ENCODE assay signal across 19 cellular contexts in the genomic region with DNA sequence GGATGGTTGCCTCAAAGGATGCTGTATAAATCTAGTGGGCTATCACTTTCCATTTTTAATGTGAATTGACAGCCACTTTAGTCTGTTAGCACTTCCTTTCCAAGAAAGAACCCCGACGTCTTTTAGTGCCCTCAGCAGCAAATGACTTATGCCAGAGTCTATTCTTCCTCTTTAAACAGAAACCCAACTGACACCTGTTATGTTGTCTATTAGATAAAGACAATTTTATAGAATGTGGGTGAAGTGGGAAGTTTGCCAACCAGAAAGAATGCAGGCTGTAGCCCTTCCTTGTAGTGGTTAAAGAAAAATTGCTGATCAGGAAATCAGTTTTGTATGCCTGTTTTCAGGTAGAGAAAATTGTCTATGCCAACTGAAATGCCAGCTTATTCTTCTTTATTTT.
A peak's percentile ranks its signal among the peaks of the same experiment; 100 is the strongest.
DNase-seq lines count a peak whose midpoint lies in the region; ATAC-seq, FAIRE-seq and TF ChIP-seq lines count a peak whose summit lies in the region.
"Had no signal": no experiment of that assay in that cellular context is flagged by ENCODE, and none has a peak within 500 bp of the region (broad histone marks: within the 10 kb centered on the region; RNA-seq: fewer than 3 reads in every experiment).

No MANE protein-coding gene starts in this region.

- no peak for FAIRE-seq in GM12878 (lab: Jason Lieb, UNC)

- SMC1A ChIA-PET in GM12878 (lab: Charles Lee; ENCODE audit: uncharacterized antibody, unreplicated experiment): interaction anchor here (1.8 kb wide), 1 partner anchor 14 kb away, joined by 5 read pairs; no protein-coding TSS in a partner anchor

- no peaks in the 10 kb centered on the region for H4K20me1 ChIP-seq in MM.1S (ENCODE audit: insufficient read depth, low read length)
- no peaks in the 10 kb centered on the region for H4K20me1 ChIP-seq in GM12878 (ENCODE audit: control insufficient read depth, insufficient read depth)

- no peaks in the 10 kb centered on the region for H3K36me3 ChIP-seq in MM.1S (replicated peaks; ENCODE audit: insufficient read depth, low read length)
- no peaks in the 10 kb centered on the region for H3K36me3 ChIP-seq in GM12878 (ENCODE audit: control insufficient read depth in 2 of 2, insufficient read depth in 2 of 2, low read length in 1 of 2)
- H3K36me3 ChIP-seq: Peyer's patch had no signal

- H3F3A ChIP-seq in MM.1S (ENCODE audit: insufficient read depth, low read length): peaks cover 11% of the 10 kb centered on the region

- in situ Hi-C loops in GM12878 (cut with MboI): no loop called here

- WGBS in GM12878 (ENCODE audit: insufficient coverage, insufficient replicate concordance, low lambda C conversion rate, missing lambda C conversion rate): 10% methylated on average over 2 of the region's 2 CpGs

- H3K27me3 Mint-ChIP-seq in activated T-helper 2 cell treated with anti-CD3 and anti-CD28 coated beads, Interferon-gamma antibody, Interleukin-2, Interleukin-4, amounts not matched to agents 10 μg/mL and 5 μg/mL and 100 μg/mL, durations not matched to agents 14 hours and 24 hours and 36 hours (ENCODE audit: low read depth): peaks cover 7% of the 10 kb centered on the region
- H3K27me3 Mint-ChIP-seq in activated naive CD4-positive, alpha-beta T cell treated with anti-CD3 and anti-CD28 coated beads, Interleukin-2, amount 10 ng/mL, durations not matched to agents 7 days and 5 days: peaks cover 4% of the 10 kb centered on the region
- H3K27me3 Mint-ChIP-seq: T-helper 17 cell had no signal

- no peaks in the 10 kb centered on the region for H3K79me2 ChIP-seq in MM.1S (ENCODE audit: low read length)
- H3K79me2 ChIP-seq in GM12878 (ENCODE audit: control insufficient read depth, insufficient read depth, low read length): no peaks in the 10 kb centered on the region

- H3K9me2 ChIP-seq in MM.1S (replicated peaks; ENCODE audit: insufficient read depth, low read length): no peaks in the 10 kb centered on the region

- H2AFZ ChIP-seq in MM.1S (ENCODE audit: low read length) (no peak overlapping the region), GM12878 (ENCODE audit: control insufficient read depth, low read depth, low read length) (no peak overlapping the region)

- TF ChIP-seq RAD21 in GM12878 (IDR thresholded peaks at IDR 0.05; ENCODE audit: insufficient read depth, low read depth, low read length): no peak

- H3K4me2 ChIP-seq in MM.1S (ENCODE audit: low read depth, low read length) (0 out of 2 replicates have a peak overlapping the region, but pooled peaks have one; percentile 13), GM12878 (ENCODE audit: control insufficient read depth, insufficient read depth) (no peak overlapping the region)
- H3K4me2 ChIP-seq: GM23338 had no signal

- POLR2A ChIA-PET in GM12878 (lab: Charles Lee): no interaction called here

- H3K4me3 ChIP-seq in MM.1S (ENCODE audit: low read length): no peak overlapping the region
- H3K4me3 ChIP-seq in GM12878: no peak overlapping the region
- H3K4me3 ChIP-seq: GM23338, Peyer's patch had no signal

- ATAC-seq in GM12878: peak; percentile 20
- ATAC-seq: GM23338, T-helper 17 cell had no signal

- H3K4me3 Mint-ChIP-seq in activated T-helper 2 cell treated with anti-CD3 and anti-CD28 coated beads, Interferon-gamma antibody, Interleukin-2, Interleukin-4, amounts not matched to agents 10 μg/mL and 5 μg/mL and 100 μg/mL, durations not matched to agents 14 hours and 24 hours and 36 hours (ENCODE audit: low read depth): no peak overlapping the region
- H3K4me3 Mint-ChIP-seq in activated naive CD4-positive, alpha-beta T cell treated with anti-CD3 and anti-CD28 coated beads, Interleukin-2, amount 10 ng/mL, durations not matched to agents 7 days and 5 days: no peak overlapping the region
- H3K4me3 Mint-ChIP-seq: GM23338 had no signal

- H3K4me1 Mint-ChIP-seq in activated T-helper 2 cell treated with anti-CD3 and anti-CD28 coated beads, Interferon-gamma antibody, Interleukin-2, Interleukin-4, amounts not matched to agents 10 μg/mL and 5 μg/mL and 100 μg/mL, durations not matched to agents 14 hours and 24 hours and 36 hours (ENCODE audit: low read depth): peaks cover 4% of the 10 kb centered on the region
- H3K4me1 Mint-ChIP-seq in activated naive CD4-positive, alpha-beta T cell treated with anti-CD3 and anti-CD28 coated beads, Interleukin-2, amount 10 ng/mL, durations not matched to agents 7 days and 5 days: peaks cover 5% of the 10 kb centered on the region
- H3K4me1 Mint-ChIP-seq: GM23338 had no signal

- DNase-seq in DMS153 (lab: John Stamatoyannopoulos, UW) (peak; percentile 12), DMS153 treated with DMSO at 0.1 percent for 48 hours (lab: John Stamatoyannopoulos, UW; ENCODE audit: unreplicated experiment) (no peak), GF-D8 (lab: John Stamatoyannopoulos, UW) (peak; percentile 43), MM.1S (peak; percentile 88), GM12878 (ENCODE audit: low read depth, low spot score) (no peak), OCI-M2 (lab: John Stamatoyannopoulos, UW; ENCODE audit: unreplicated experiment) (no peak)
- no peak for DNase-seq in activated T-helper 2 cell treated with anti-CD3 and anti-CD28 coated beads, Interferon-gamma antibody, Interleukin-2, Interleukin-4, amounts not matched to agents 10 μg/mL and 5 μg/mL and 100 μg/mL, durations not matched to agents 14 hours and 24 hours and 36 hours (ENCODE audit: low spot score)
- DNase-seq in activated naive CD4-positive, alpha-beta T cell treated with anti-CD3 and anti-CD28 coated beads, Interleukin-2, amount 10 ng/mL, durations not matched to agents 7 days and 5 days: no peak
- DNase-seq: DMS79 treated with DMSO at 0.1 percent for 48 hours, MV-4-11, NCI-H187 treated with DMSO at 0.1 percent for 48 hours, NCI-H524 treated with DMSO at 0.1 percent for 48 hours, Peyer's patch, SHP77, T-helper 17 cell had no signal

- peak overlapping the region; percentile 8; the same call in 1 of the 2 replicates for H3K27ac ChIP-seq in MM.1S (ENCODE audit: low read length)
- no peak overlapping the region for H3K27ac ChIP-seq in GM12878 (ENCODE audit: control insufficient read depth, insufficient read depth)
- H3K27ac ChIP-seq: 22Rv1, C4-2B, HL-60, Peyer's patch had no signal

- H3K27ac Mint-ChIP-seq in activated T-helper 2 cell treated with anti-CD3 and anti-CD28 coated beads, Interferon-gamma antibody, Interleukin-2, Interleukin-4, amounts not matched to agents 10 μg/mL and 5 μg/mL and 100 μg/mL, durations not matched to agents 14 hours and 24 hours and 36 hours: no peak overlapping the region
- no peak overlapping the region for H3K27ac Mint-ChIP-seq in activated naive CD4-positive, alpha-beta T cell treated with anti-CD3 and anti-CD28 coated beads, Interleukin-2, amount 10 ng/mL, durations not matched to agents 7 days and 5 days
- H3K27ac Mint-ChIP-seq: GM23338, T-helper 17 cell had no signal

- TF ChIP-seq CTCF in MM.1S (IDR thresholded peaks at IDR 0.05; ENCODE audit: low read length): no peak
- TF ChIP-seq CTCF in GM12878 (IDR thresholded peaks at IDR 0.05 in 2 of 3, conservative IDR thresholded peaks at IDR 0.05 in 1 of 3; ENCODE audit: control insufficient read depth in 2 of 3, extremely low read depth in 1 of 3, insufficient read depth in 1 of 3, low read depth in 3 of 3, low read length in 3 of 3): no peak

- TF ChIP-seq EP300 in GM12878 (IDR thresholded peaks at IDR 0.05; ENCODE audit: borderline replicate concordance in 1 of 2, control insufficient read depth in 1 of 2, low read depth in 2 of 2, low read length in 2 of 2): no peak

- TF ChIP-seq POLR2A in GM12878 (IDR thresholded peaks at IDR 0.05; ENCODE audit: low read depth, low read length): no peak

- BruUV-seq in GM12878 (replicated peaks; lab: Mats Ljungman, UMichigan): no TSS peak

- no peaks in the 10 kb centered on the region for H3K36me3 Mint-ChIP-seq in activated T-helper 2 cell treated with anti-CD3 and anti-CD28 coated beads, Interferon-gamma antibody, Interleukin-2, Interleukin-4, amounts not matched to agents 10 μg/mL and 5 μg/mL and 100 μg/mL, durations not matched to agents 14 hours and 24 hours and 36 hours (ENCODE audit: low read depth)
- H3K36me3 Mint-ChIP-seq in activated naive CD4-positive, alpha-beta T cell treated with anti-CD3 and anti-CD28 coated beads, Interleukin-2, amount 10 ng/mL, durations not matched to agents 7 days and 5 days: no peaks in the 10 kb centered on the region

- CTCF ChIA-PET in GM12878 (lab: Yijun Ruan, JAX): no interaction called here
- CTCF ChIA-PET in activated naive CD4-positive, alpha-beta T cell treated with anti-CD3 and anti-CD28 coated beads, Interleukin-2, amount 10 ng/mL, durations not matched to agents 7 days and 5 days (lab: Charles Lee): no interaction called here

- intact Hi-C loops in GM12878 (cut with micrococcal nuclease; ENCODE audit: unreplicated experiment): no loop called here
- intact Hi-C loops in activated T-helper 2 cell treated with anti-CD3 and anti-CD28 coated beads, Interferon-gamma antibody, Interleukin-2, Interleukin-4, amounts not matched to agents 10 μg/mL and 5 μg/mL and 100 μg/mL, durations not matched to agents 14 hours and 24 hours and 36 hours (cut with micrococcal nuclease): no loop called here

- H3K9ac ChIP-seq in MM.1S (ENCODE audit: low read length): no peak overlapping the region
- H3K9ac ChIP-seq in GM12878 (ENCODE audit: control insufficient read depth, insufficient read depth, low read length): no peak overlapping the region

- RAD21 ChIA-PET in GM12878 (lab: Charles Lee; ENCODE audit: unreplicated experiment): no interaction called here

- H3K9me3 Mint-ChIP-seq in activated T-helper 2 cell treated with anti-CD3 and anti-CD28 coated beads, Interferon-gamma antibody, Interleukin-2, Interleukin-4, amounts not matched to agents 10 μg/mL and 5 μg/mL and 100 μg/mL, durations not matched to agents 14 hours and 24 hours and 36 hours: no peaks in the 10 kb centered on the region
- H3K9me3 Mint-ChIP-seq in activated naive CD4-positive, alpha-beta T cell treated with anti-CD3 and anti-CD28 coated beads, Interleukin-2, amount 10 ng/mL, durations not matched to agents 7 days and 5 days: no peaks in the 10 kb centered on the region
- H3K9me3 Mint-ChIP-seq: GM23338 had no signal

- H3K9me3 ChIP-seq in MM.1S (replicated peaks; ENCODE audit: insufficient read depth, low read length) (no peaks in the 10 kb centered on the region), GM12878 (replicated peaks; ENCODE audit: control insufficient read depth, insufficient read depth, low read length) (no peaks in the 10 kb centered on the region)
- H3K9me3 ChIP-seq: Peyer's patch had no signal

- H3K4me1 ChIP-seq in MM.1S (ENCODE audit: low read length) (peaks cover 22% of the 10 kb centered on the region), GM12878 (ENCODE audit: control insufficient read depth, insufficient read depth, low read length) (no peaks in the 10 kb centered on the region)
- H3K4me1 ChIP-seq: Peyer's patch had no signal

- H3K27me3 ChIP-seq in MM.1S (replicated peaks; ENCODE audit: insufficient read depth, low read length) (no peaks in the 10 kb centered on the region), GM12878 (replicated peaks in 1 of 2; ENCODE audit: control insufficient read depth in 2 of 2, insufficient read depth in 2 of 2, low read length in 1 of 2) (no peaks in the 10 kb centered on the region)
- H3K27me3 ChIP-seq: Peyer's patch had no signal

TF ChIP-seq in GM12878, 131 proteins besides CTCF, POLR2A, EP300 and RAD21 (continues in another document):
- TF ChIP-seq CBFB (IDR thresholded peaks at IDR 0.05; ENCODE audit: low read depth) (no peak), SP1 (IDR thresholded peaks at IDR 0.05; ENCODE audit: low read depth, low read length) (no peak), PAX5 (IDR thresholded peaks at IDR 0.05; ENCODE audit: borderline replicate concordance, low read depth, low read length) (no peak)

Comparison
In these comparisons a context has a peak if more than half of its experiments do, and no peak if none do; other contexts are left out.
1. DNase-seq: peak in DMS153 (single experiment), GF-D8 (single experiment) and MM.1S (single experiment); none in DMS153 treated with DMSO at 0.1 percent for 48 hours (single experiment), GM12878 (single experiment), activated T-helper 2 cell treated with anti-CD3 and anti-CD28 coated beads, Interferon-gamma antibody, Interleukin-2, Interleukin-4, amounts not matched to agents 10 μg/mL and 5 μg/mL and 100 μg/mL, durations not matched to agents 14 hours and 24 hours and 36 hours (single experiment), activated naive CD4-positive, alpha-beta T cell treated with anti-CD3 and anti-CD28 coated beads, Interleukin-2, amount 10 ng/mL, durations not matched to agents 7 days and 5 days (single experiment) and OCI-M2 (single experiment).